8 cellular contexts compared by ENCODE assay signal in genomic region chr9:99221623-99222415, GRCh38. TPM values are rescaled to one million over a fixed set of nuclear protein-coding genes. Genes with fewer than 3 reads are reported as not detected.
DNase-seq lines count a peak whose midpoint lies in the region; TF ChIP-seq lines count a peak whose summit lies in the region.

Gene ALG2 (minus strand): TSS chr9:99221942. CDS start chr9:99221894, 48 bp downstream.
Gene SEC61B (plus strand): TSS chr9:99222282. CDS start chr9:99222364, 82 bp downstream.

- H3K4me1 Mint-ChIP-seq in HFFc6 (ENCODE audit: low read depth), result peaks cover 50% of the 10 kb centered on the region

- H3K36me3 Mint-ChIP-seq in HFFc6 (ENCODE audit: low read depth), result peaks cover 47% of the 10 kb centered on the region

- H3K9me3 ChIP-seq in SK-N-MC (ENCODE audit: low read depth, low read length), result no peaks in the 10 kb centered on the region

- TF ChIP-seq POLR2A in NB4 (IDR thresholded peaks at IDR 0.05; ENCODE audit: extremely low read depth, insufficient read length), result peak; percentile 82

- peak within 1 kb of the TSS; percentile 97 for H3K9ac ChIP-seq in SK-N-MC (ENCODE audit: insufficient read length)

- peak within 1 kb of the TSS; percentile 100 for H3K4me3 Mint-ChIP-seq in HFFc6

- H3K27me3 Mint-ChIP-seq in HFFc6 (ENCODE audit: insufficient read depth), result no peaks in the 10 kb centered on the region; the same call in 1 of the 2 replicates

- peaks cover 23% of the 10 kb centered on the region for H3K36me3 ChIP-seq in SK-N-MC (ENCODE audit: insufficient read depth, low read length)

- H3K9me3 Mint-ChIP-seq in HFFc6, result no peaks in the 10 kb centered on the region

- H3K27ac ChIP-seq in SK-N-MC, result peak within 1 kb of the TSS; percentile 99

- H3K4me3 ChIP-seq in NB4 (ENCODE audit: low read depth, low read length) (peak within 1 kb of the TSS; percentile 92), SK-N-MC (peak within 1 kb of the TSS; percentile 94)

- peak within 1 kb of the TSS; percentile 100 for H3K27ac Mint-ChIP-seq in HFFc6

- TF ChIP-seq CTCF in HFFc6 (IDR thresholded peaks at IDR 0.05), result no peak
- no peak for TF ChIP-seq CTCF in NB4 (IDR thresholded peaks at IDR 0.05; ENCODE audit: low read depth, low read length)

- peak; percentile 74 for DNase-seq in GM04503 (ENCODE audit: low read depth)
- peak; percentile 90 for DNase-seq in HFFc6
- peak; percentile 94 for DNase-seq in NB4 (ENCODE audit: low read depth)
- peak; percentile 88 for DNase-seq in SK-N-MC (ENCODE audit: low read depth, low spot score)
- DNase-seq in activated naive CD4-positive, alpha-beta T cell treated with anti-CD3 and anti-CD28 coated beads, Interleukin-2, amount 50 U/mL, for 16 hours, result peak; percentile 96
- peak; percentile 95 for DNase-seq in germinal center (ENCODE audit: low spot score)
- peak; percentile 81 for DNase-seq in non-pigmented ciliary epithelial cell (ENCODE audit: low read depth)
- peak; percentile 95 for DNase-seq in superior temporal gyrus (ENCODE audit: extremely low spot score)

RNA-seq across cellular contexts. Expression of gene ALG2, which starts in this region (rescaled TPM):
- 10 to 100 TPM; 30.4 to 42.2 (median 38.3) TPM for total RNA-seq in HFFc6 (2021; fragmentation: NEBNext Ultra II Directional; extraction: Animal tissue kit (Norgen Biotek cat#: 25700))

RNA-seq across cellular contexts. Expression of gene SEC61B, which starts in this region (rescaled TPM):
- total RNA-seq in HFFc6 (2021; fragmentation: NEBNext Ultra II Directional; extraction: Animal tissue kit (Norgen Biotek cat#: 25700)), result 100 to 1,000 TPM; 234 to 281 (median 252) TPM

Comparison
In these comparisons a context has a peak if more than half of its experiments do, and no peak if none do; other contexts are left out.
1. Peak in every context shown above with its lines: DNase-seq, H3K4me3 ChIP-seq and H3K27ac ChIP-seq.